21 cellular contexts compared by ENCODE assay signal in genomic region chr7:4762121-4763055, GRCh38. TPM values are rescaled to one million over a fixed set of nuclear protein-coding genes. Genes with fewer than 3 reads are reported as not detected.
DNase-seq lines count a peak whose midpoint lies in the region; ATAC-seq and TF ChIP-seq lines count a peak whose summit lies in the region.
"Had no signal": no experiment of that assay in that cellular context is flagged by ENCODE, and none has a peak within 500 bp of the region (broad histone marks: within the 10 kb centered on the region; RNA-seq: fewer than 3 reads in every experiment).

No MANE protein-coding gene starts in this region.

- H3K27me3 ChIP-seq in right atrium auricular region (no peaks in the 10 kb centered on the region), esophagus (ENCODE audit: control insufficient read depth in 1 of 2, insufficient read depth in 2 of 2, low read length in 2 of 2) (no peaks in the 10 kb centered on the region), osteoblast (ENCODE audit: insufficient read depth, low read length) (no peaks in the 10 kb centered on the region)
- H3K27me3 ChIP-seq: BLaER1 had no signal

- no peak overlapping the region for H3K4me3 Mint-ChIP-seq in type B pancreatic cell
- H3K4me3 Mint-ChIP-seq: CD8-positive, alpha-beta T cell had no signal

- peak overlapping the region; percentile 43 for H3K27ac Mint-ChIP-seq in type B pancreatic cell
- H3K27ac Mint-ChIP-seq: CD8-positive, alpha-beta T cell had no signal

- H3K4me2 ChIP-seq in osteoblast (ENCODE audit: insufficient read depth, low read length), result no peak overlapping the region
- H3K4me2 ChIP-seq: BLaER1, KMS-11 had no signal

- H3K4me1 Mint-ChIP-seq in type B pancreatic cell (ENCODE audit: unreplicated experiment), result no peaks in the 10 kb centered on the region

- peaks cover 6% of the 10 kb centered on the region for H4K20me1 ChIP-seq in osteoblast (ENCODE audit: insufficient read depth, low read length)

- H3K27ac ChIP-seq in right atrium auricular region (no peak overlapping the region), esophagus (ENCODE audit: low read depth in 2 of 2, low read length in 1 of 2) (peak overlapping the region; percentile 13 to 35), osteoblast (ENCODE audit: low read depth, low read length) (no peak overlapping the region)
- H3K27ac ChIP-seq: BLaER1, KMS-11 had no signal

- no peaks in the 10 kb centered on the region for H3K4me1 ChIP-seq in right atrium auricular region
- peaks cover 0 to 10% of the 10 kb centered on the region in 2 donors for H3K4me1 ChIP-seq in esophagus (ENCODE audit: control insufficient read depth in 2 of 2, insufficient read depth in 2 of 2, low read length in 1 of 2)
- no peaks in the 10 kb centered on the region for H3K4me1 ChIP-seq in osteoblast (ENCODE audit: insufficient read depth, low read length)
- H3K4me1 ChIP-seq: BLaER1 had no signal

- peak; percentile 11 for ATAC-seq in Right ventricle myocardium inferior
- ATAC-seq in HG03378 (IDR thresholded peaks at IDR 0.05; ENCODE audit: unreplicated experiment), result no peak
- ATAC-seq: CD8-positive, alpha-beta T cell; HCT116; PC-3 had no signal

- intact Hi-C loops in Right ventricle myocardium inferior (cut with DNase I), result no loop called here

- peaks cover 84% of the 10 kb centered on the region for H3K36me3 ChIP-seq in right atrium auricular region
- peaks cover 8 to 65% of the 10 kb centered on the region in 2 donors for H3K36me3 ChIP-seq in esophagus (ENCODE audit: control insufficient read depth in 2 of 2, insufficient read depth in 2 of 2, low read length in 1 of 2)
- H3K36me3 ChIP-seq in osteoblast (ENCODE audit: insufficient read depth, low read length), result peaks cover 58% of the 10 kb centered on the region

- no peaks in the 10 kb centered on the region for H3K27me3 Mint-ChIP-seq in type B pancreatic cell

- H3K79me2 ChIP-seq in osteoblast (ENCODE audit: insufficient read depth, low read length), result no peaks in the 10 kb centered on the region

- H2AFZ ChIP-seq in osteoblast (ENCODE audit: low read length), result no peak overlapping the region

- WGBS in esophagus, 2 donors, result 64 to 82% methylated on average over 54 of the region's 54 CpGs

- peaks cover 15% of the 10 kb centered on the region for H3K36me3 Mint-ChIP-seq in type B pancreatic cell

- TF ChIP-seq CTCF in right atrium auricular region (IDR thresholded peaks at IDR 0.05), result no peak
- no peak for TF ChIP-seq CTCF in osteoblast (IDR thresholded peaks at IDR 0.05; ENCODE audit: extremely low read depth, low read depth, low read length)
- no peak for TF ChIP-seq CTCF in type B pancreatic cell (conservative IDR thresholded peaks at IDR 0.05)

- H3K9me3 ChIP-seq in right atrium auricular region (no peaks in the 10 kb centered on the region), esophagus (ENCODE audit: control insufficient read depth in 2 of 2, insufficient read depth in 1 of 2, low read depth in 1 of 2, low read length in 1 of 2) (no peaks in the 10 kb centered on the region), osteoblast (ENCODE audit: low read depth, low read length) (no peaks in the 10 kb centered on the region)
- H3K9me3 ChIP-seq: BLaER1 had no signal

- no peak for DNase-seq in Right ventricle myocardium inferior (ENCODE audit: missing footprints)
- no peak for DNase-seq in right atrium auricular region (ENCODE audit: low spot score)
- peak; percentile 74 for DNase-seq in osteoblast (ENCODE audit: insufficient read length, low spot score, missing footprints)
- DNase-seq in type B pancreatic cell (ENCODE audit: extremely low spot score, unreplicated experiment), result no peak
- DNase-seq in nucleus accumbens (lab: John Stamatoyannopoulos, UW), result no peak
- DNase-seq: Calu3, DMS79, GOT3, NCI-H1417 treated with DMSO at 0.1 percent for 48 hours, NCI-H187 treated with DMSO at 0.1 percent for 48 hours, NCI-H2227 treated with DMSO at 0.1 percent for 48 hours, NCI-H524 treated with DMSO at 0.1 percent for 48 hours, PC-3, RPMI8226, SIG-M5 had no signal

- H3K9me3 Mint-ChIP-seq in type B pancreatic cell, result no peaks in the 10 kb centered on the region
- H3K9me3 Mint-ChIP-seq: CD8-positive, alpha-beta T cell had no signal

- H3K4me3 ChIP-seq in right atrium auricular region (no peak overlapping the region), esophagus (ENCODE audit: low read depth in 1 of 2, low read length in 2 of 2) (no peak overlapping the region), osteoblast (ENCODE audit: insufficient read depth, low read length) (no peak overlapping the region)
- H3K4me3 ChIP-seq: BLaER1 had no signal

RNA-seq across cellular contexts. Expression of gene AP5Z1, which starts 13.0 kb away (rescaled TPM):
- total RNA-seq in Right ventricle myocardium inferior, result 14.4 TPM
- total RNA-seq in right atrium auricular region, result 1 to 10 TPM; 7.5 to 9.2 TPM
- 10 to 100 TPM; 22.1 to 34.5 TPM for polyA plus RNA-seq in esophagus
- 63.9 and 73.1 TPM in 2 replicates for total RNA-seq in osteoblast
- 36.9 and 53.2 TPM in 2 replicates for total RNA-seq in type B pancreatic cell (ENCODE audit: low replicate concordance)

Comparison
In these comparisons a context has a peak if more than half of its experiments do, and no peak if none do; other contexts are left out.
1. H3K27ac ChIP-seq: peak in esophagus (2 of 2); none in right atrium auricular region (0 of 2) and osteoblast (single experiment).